18 cellular contexts compared by ENCODE assay signal in the genomic region with DNA sequence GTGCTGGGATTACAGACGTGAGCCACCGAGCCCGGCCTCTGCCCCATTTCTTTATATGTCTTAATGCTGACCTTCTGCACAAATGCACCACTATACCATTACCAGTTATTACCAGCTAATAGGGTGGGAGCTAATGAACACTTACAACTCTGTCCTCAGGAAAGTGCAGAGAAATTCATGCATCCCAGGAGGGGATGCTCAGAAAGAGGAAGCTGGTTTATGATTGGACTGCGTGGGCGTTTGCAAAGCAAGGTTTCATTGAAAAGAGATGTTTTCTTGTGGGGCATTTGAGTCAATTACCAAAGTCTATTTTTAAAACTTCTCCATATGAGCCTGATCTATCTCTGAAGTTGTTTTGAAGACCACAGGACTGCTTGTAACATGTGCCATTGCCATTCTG.
"Had no signal": no experiment of that assay in that cellular context is flagged by ENCODE, and none has a peak within 500 bp of the region (broad histone marks: within the 10 kb centered on the region; RNA-seq: fewer than 3 reads in every experiment).

No MANE protein-coding gene starts in this region.

- H3K4me3 Mint-ChIP-seq: activated B cell treated with CpG ODN at 0.5 μM for 24 hours; activated CD4-positive, alpha-beta T cell treated with anti-CD3 and anti-CD28 coated beads, Interleukin-2, amount 10 ng/mL, durations not matched to agents 7 days and 5 days; activated naive CD4-positive, alpha-beta T cell treated with anti-CD3 and anti-CD28 coated beads, Interleukin-2, amount 50 U/mL, for 24 hours; immature natural killer cell; memory B cell; stimulated activated naive CD8-positive, alpha-beta T cell treated with anti-CD3 and anti-CD28 coated beads, Interleukin-15, Interleukin-2, amounts not matched to agents 100 ng/mL and 50 ng/mL, for 24 hours; T-helper 2 cell treated with Interferon-gamma antibody and Interleukin-4, amounts not matched to agents 5 μg/mL and 100 μg/mL, for 36 hours had no signal

- H3K27me3 Mint-ChIP-seq: activated B cell treated with CpG ODN at 0.5 μM for 24 hours; activated CD4-positive, alpha-beta T cell treated with anti-CD3 and anti-CD28 coated beads, Interleukin-2, amount 10 ng/mL, durations not matched to agents 7 days and 5 days had no signal

- H3K36me3 ChIP-seq: esophagus muscularis mucosa, heart right ventricle, tibial nerve, uterus had no signal

- H3K4me3 ChIP-seq: esophagus muscularis mucosa, heart right ventricle, tibial nerve, uterus had no signal

- FAIRE-seq: bronchial epithelial cell had no signal

- H3K27ac Mint-ChIP-seq: activated B cell treated with CpG ODN at 0.5 μM for 24 hours; activated CD4-positive, alpha-beta T cell treated with anti-CD3 and anti-CD28 coated beads, Interleukin-2, amount 10 ng/mL, durations not matched to agents 7 days and 5 days; activated naive CD4-positive, alpha-beta T cell treated with anti-CD3 and anti-CD28 coated beads, Interleukin-2, amount 50 U/mL, for 24 hours; immature natural killer cell; memory B cell; stimulated activated naive CD8-positive, alpha-beta T cell treated with anti-CD3 and anti-CD28 coated beads, Interleukin-15, Interleukin-2, amounts not matched to agents 100 ng/mL and 50 ng/mL, for 24 hours; T-helper 2 cell treated with Interferon-gamma antibody and Interleukin-4, amounts not matched to agents 5 μg/mL and 100 μg/mL, for 36 hours had no signal

- H3K27me3 ChIP-seq: esophagus muscularis mucosa, heart right ventricle, tibial nerve, uterus had no signal

- H3K9me3 ChIP-seq: esophagus muscularis mucosa, heart right ventricle, tibial nerve, uterus had no signal

- H3K4me1 Mint-ChIP-seq: activated B cell treated with CpG ODN at 0.5 μM for 24 hours; activated CD4-positive, alpha-beta T cell treated with anti-CD3 and anti-CD28 coated beads, Interleukin-2, amount 10 ng/mL, durations not matched to agents 7 days and 5 days; activated naive CD4-positive, alpha-beta T cell treated with anti-CD3 and anti-CD28 coated beads, Interleukin-2, amount 50 U/mL, for 24 hours; immature natural killer cell had no signal

- H3K27ac ChIP-seq: esophagus muscularis mucosa, heart right ventricle, tibial nerve, uterus had no signal

- H3K4me1 ChIP-seq: esophagus muscularis mucosa, heart right ventricle, tibial nerve had no signal

- H3K36me3 Mint-ChIP-seq: activated naive CD4-positive, alpha-beta T cell treated with anti-CD3 and anti-CD28 coated beads, Interleukin-2, amount 50 U/mL, for 24 hours; immature natural killer cell; memory B cell had no signal

- H3K9me3 Mint-ChIP-seq: activated B cell treated with CpG ODN at 0.5 μM for 24 hours; activated naive CD4-positive, alpha-beta T cell treated with anti-CD3 and anti-CD28 coated beads, Interleukin-2, amount 50 U/mL, for 24 hours; memory B cell; stimulated activated naive CD8-positive, alpha-beta T cell treated with anti-CD3 and anti-CD28 coated beads, Interleukin-15, Interleukin-2, amounts not matched to agents 100 ng/mL and 50 ng/mL, for 24 hours; T-helper 2 cell treated with Interferon-gamma antibody and Interleukin-4, amounts not matched to agents 5 μg/mL and 100 μg/mL, for 36 hours had no signal

- DNase-seq: activated B cell treated with CpG ODN at 0.5 μM for 24 hours; activated CD4-positive, alpha-beta T cell treated with anti-CD3 and anti-CD28 coated beads, Interleukin-2, amount 10 ng/mL, durations not matched to agents 7 days and 5 days; activated CD8-positive, alpha-beta memory T cell treated with anti-CD3 and anti-CD28 coated beads, Interleukin-2, amount 50 U/mL, for 4 hours; activated effector memory CD4-positive, alpha-beta T cell treated with Interleukin-2 at 50 U/mL for 16 hours; activated T-cell treated with anti-CD3 and anti-CD28 coated beads, Interleukin-2, amount 50 U/mL, for 48 hours; effector CD8-positive, alpha-beta T cell; heart right ventricle; immature natural killer cell; left ventricle myocardium superior; stimulated activated CD4-positive, alpha-beta T cell treated with anti-CD3 and anti-CD28 coated beads, Interleukin-1b, Interleukin-23, amount 100 ng/mL, for 48 hours; uterus had no signal
